8 cellular contexts compared by ENCODE assay signal in genomic region chr3:151327571-151328198, GRCh38. TPM values are rescaled to one million over a fixed set of nuclear protein-coding genes. Genes with fewer than 3 reads are reported as not detected.
A peak's percentile ranks its signal among the peaks of the same experiment; 100 is the strongest.
DNase-seq lines count a peak whose midpoint lies in the region; ATAC-seq, FAIRE-seq and TF ChIP-seq lines count a peak whose summit lies in the region.

No MANE protein-coding gene starts in this region.

- no peaks in the 10 kb centered on the region for H3K36me3 Mint-ChIP-seq in activated CD4-positive, alpha-beta T cell treated with anti-CD3 and anti-CD28 coated beads for 36 hours (ENCODE audit: low read depth)
- no peaks in the 10 kb centered on the region for H3K36me3 Mint-ChIP-seq in stimulated activated effector memory CD8-positive, alpha-beta T cell treated with anti-CD3 and anti-CD28 coated beads, Interleukin-12 subunit alpha, Interleukin-12 subunit beta, amount 100 ng/mL, for 72 hours

- no peak overlapping the region for H3K4me3 ChIP-seq in fibroblast of pulmonary artery (replicated peaks; ENCODE audit: low read depth, low read length)

- peak; percentile 58 for TF ChIP-seq CTCF in fibroblast of pulmonary artery (IDR thresholded peaks at IDR 0.05; ENCODE audit: low read length, missing control alignments)

- FAIRE-seq in RCC 7860 (lab: Jason Lieb, UNC): peak; percentile 81

- H3K27ac Mint-ChIP-seq in activated CD4-positive, alpha-beta T cell treated with anti-CD3 and anti-CD28 coated beads for 36 hours: no peak overlapping the region
- no peak overlapping the region for H3K27ac Mint-ChIP-seq in stimulated activated effector memory CD8-positive, alpha-beta T cell treated with anti-CD3 and anti-CD28 coated beads, Interleukin-12 subunit alpha, Interleukin-12 subunit beta, amount 100 ng/mL, for 72 hours

- H3K4me1 Mint-ChIP-seq in activated CD4-positive, alpha-beta T cell treated with anti-CD3 and anti-CD28 coated beads for 36 hours: peaks cover 25% of the 10 kb centered on the region
- peaks cover 8% of the 10 kb centered on the region for H3K4me1 Mint-ChIP-seq in stimulated activated effector memory CD8-positive, alpha-beta T cell treated with anti-CD3 and anti-CD28 coated beads, Interleukin-12 subunit alpha, Interleukin-12 subunit beta, amount 100 ng/mL, for 72 hours

- no peak for DNase-seq in activated CD4-positive, alpha-beta T cell treated with anti-CD3 and anti-CD28 coated beads for 36 hours
- DNase-seq in activated CD4-positive, alpha-beta T cell treated with anti-CD3 and anti-CD28 coated beads, Interleukin-2, amount 50 U/mL, for 48 hours: no peak
- DNase-seq in RCC 7860 (ENCODE audit: low spot score): no peak
- peak; percentile 51 for DNase-seq in fibroblast of pulmonary artery (ENCODE audit: low read depth)
- DNase-seq in stimulated activated effector memory CD8-positive, alpha-beta T cell treated with anti-CD3 and anti-CD28 coated beads, Interleukin-12 subunit alpha, Interleukin-12 subunit beta, amount 100 ng/mL, for 72 hours (ENCODE audit: low spot score in 2 of 2): no peak
- no peak for DNase-seq in T-helper 1 cell

- no peak overlapping the region for H3K4me3 Mint-ChIP-seq in activated CD4-positive, alpha-beta T cell treated with anti-CD3 and anti-CD28 coated beads for 36 hours
- H3K4me3 Mint-ChIP-seq in stimulated activated effector memory CD8-positive, alpha-beta T cell treated with anti-CD3 and anti-CD28 coated beads, Interleukin-12 subunit alpha, Interleukin-12 subunit beta, amount 100 ng/mL, for 72 hours: peak overlapping the region; percentile 31

- H3K9me3 Mint-ChIP-seq in activated CD4-positive, alpha-beta T cell treated with anti-CD3 and anti-CD28 coated beads for 36 hours (ENCODE audit: low read depth): no peaks in the 10 kb centered on the region
- no peaks in the 10 kb centered on the region for H3K9me3 Mint-ChIP-seq in stimulated activated effector memory CD8-positive, alpha-beta T cell treated with anti-CD3 and anti-CD28 coated beads, Interleukin-12 subunit alpha, Interleukin-12 subunit beta, amount 100 ng/mL, for 72 hours

- intact Hi-C loops in activated CD4-positive, alpha-beta T cell treated with anti-CD3 and anti-CD28 coated beads for 36 hours (cut with DNase I, micrococcal nuclease): loop anchor here (1.0 to 5.0 kb wide), 5 partner anchors 37 to 159 kb away; no protein-coding TSS in a partner anchor

- POLR2A ChIA-PET in activated CD4-positive, alpha-beta T cell treated with anti-CD3 and anti-CD28 coated beads for 36 hours (lab: Charles Lee): interaction anchor here (0.6 to 1.2 kb wide), 2 partner anchors 11 to 27 kb away, joined by 3 to 4 read pairs; partner anchors contain the start of gene GPR87

- CTCF ChIA-PET in activated CD4-positive, alpha-beta T cell treated with anti-CD3 and anti-CD28 coated beads for 36 hours (lab: Charles Lee): interaction anchor here (0.7 to 5.7 kb wide), 26 partner anchors 11 to 1071 kb away, joined by 3 to 25 read pairs (median 4); partner anchors contain the start of genes GPR87 and P2RY14

- H3K27me3 Mint-ChIP-seq in activated CD4-positive, alpha-beta T cell treated with anti-CD3 and anti-CD28 coated beads for 36 hours: peaks cover 10% of the 10 kb centered on the region

- ATAC-seq in activated CD4-positive, alpha-beta T cell treated with anti-CD3 and anti-CD28 coated beads for 36 hours: peak; percentile 17
- no peak for ATAC-seq in stimulated activated effector memory CD8-positive, alpha-beta T cell treated with anti-CD3 and anti-CD28 coated beads, Interleukin-12 subunit alpha, Interleukin-12 subunit beta, amount 100 ng/mL, for 72 hours
- ATAC-seq in HG03439 (IDR thresholded peaks at IDR 0.05; ENCODE audit: unreplicated experiment) (no peak), GM21786 (IDR thresholded peaks at IDR 0.05; ENCODE audit: unreplicated experiment) (no peak)

RNA-seq across cellular contexts. Expression of gene P2RY13, which starts 1.7 kb away (rescaled TPM):
- total RNA-seq in activated CD4-positive, alpha-beta T cell treated with anti-CD3 and anti-CD28 coated beads for 36 hours: not detected

RNA-seq across cellular contexts. Expression of gene GPR87, which starts 11.1 kb away (rescaled TPM):
- 1 to 10 TPM; 2.3 to 2.5 TPM for total RNA-seq in activated CD4-positive, alpha-beta T cell treated with anti-CD3 and anti-CD28 coated beads for 36 hours

RNA-seq across cellular contexts. Expression of gene P2RY14, which starts 49.3 kb away (rescaled TPM):
- total RNA-seq in activated CD4-positive, alpha-beta T cell treated with anti-CD3 and anti-CD28 coated beads for 36 hours: under 1 TPM; 0.16 to 0.25 TPM

RNA-seq across cellular contexts. Expression of gene P2RY12, which starts 56.9 kb away (rescaled TPM):
- total RNA-seq in activated CD4-positive, alpha-beta T cell treated with anti-CD3 and anti-CD28 coated beads for 36 hours: not detected
